ENCODE assay signal across 1 cellular context in genomic region chr18:48034651-48035555, GRCh38.
TF ChIP-seq lines count a peak whose summit lies in the region.

No MANE protein-coding gene starts in this region.

TF ChIP-seq in SK-N-SH treated with all-trans-retinoic acid at 6 μM for 48 hours, 23 proteins besides CTCF, POLR2A, EP300 and RAD21 (continued from another document):
- TF ChIP-seq TSHZ2 (CRISPR knock-in tag; IDR thresholded peaks at IDR 0.05) (peak; percentile 92; the same call in 1 of the 2 replicates), ISL1 (CRISPR knock-in tag; IDR thresholded peaks at IDR 0.05) (peak; percentile 57), CREB5 (CRISPR knock-in tag; IDR thresholded peaks at IDR 0.05; ENCODE audit: low read depth) (no peak)
